ENCODE assay signal across 8 cellular contexts in the genomic region with DNA sequence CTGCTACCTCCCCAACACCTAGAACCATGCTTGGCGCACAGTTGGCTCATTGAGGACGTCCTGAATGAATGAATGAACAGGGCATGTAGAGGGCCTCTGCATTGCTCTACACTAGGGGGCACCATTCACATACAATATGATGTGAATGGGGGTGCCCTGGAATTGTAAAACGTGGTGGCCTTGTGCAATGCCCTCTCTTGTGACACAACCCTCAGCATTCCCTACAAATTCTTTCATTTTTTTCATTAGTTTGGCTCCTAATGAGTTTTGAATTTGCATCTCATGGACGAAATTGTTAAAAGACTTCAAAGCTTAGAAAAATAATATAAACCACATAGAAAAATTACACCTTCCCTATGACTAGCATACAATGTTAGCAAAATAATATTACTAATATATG. TPM values are rescaled to one million over a fixed set of nuclear protein-coding genes. Genes with fewer than 3 reads are reported as not detected.
DNase-seq lines count a peak whose midpoint lies in the region; ATAC-seq and TF ChIP-seq lines count a peak whose summit lies in the region.

No MANE protein-coding gene starts in this region.

- TF ChIP-seq CTCF in AG04450 (IDR thresholded peaks at IDR 0.05; ENCODE audit: low read depth, low read length), result peak; percentile 54
- peak; percentile 62 for TF ChIP-seq CTCF in GM12873 (IDR thresholded peaks at IDR 0.05; ENCODE audit: insufficient read depth, low read depth, low read length, missing control alignments)
- TF ChIP-seq CTCF in Panc1 (IDR thresholded peaks at IDR 0.05), result peak; percentile 57
- peak; percentile 77 for TF ChIP-seq CTCF in fibroblast of pulmonary artery (IDR thresholded peaks at IDR 0.05; ENCODE audit: low read length, missing control alignments)
- TF ChIP-seq CTCF in stomach (IDR thresholded peaks at IDR 0.05), result peak in 5 of 7 experiments; percentile 14 to 34 (median 29)

- CTCF ChIA-PET in AG04450 (lab: Charles Lee), result interaction anchor here (0.6 to 2.1 kb wide), 13 partner anchors 12 to 650 kb away, joined by 3 to 10 read pairs (median 4); no protein-coding TSS in a partner anchor
- CTCF ChIA-PET in Panc1 (lab: Charles Lee), result no interaction called here

- no peak for TF ChIP-seq POLR2A in stomach (IDR thresholded peaks at IDR 0.05)

- no peak overlapping the region for H3K27ac ChIP-seq in AG04450 (ENCODE audit: low read depth, low read length)
- no peak overlapping the region for H3K27ac ChIP-seq in Panc1 (ENCODE audit: low read length)
- H3K27ac ChIP-seq in stomach, result no peak overlapping the region

- in situ Hi-C loops in Panc1 (cut with HindIII; ENCODE audit: low pct_unique_long_range_greater_than_20kb, low sequenced_read_pairs), result no loop called here

- BruUV-seq in Panc1 (replicated peaks; lab: Mats Ljungman, UMichigan), result no TSS peak

- WGBS in stomach, 5 donors, result 46 to 57% (median 47%) methylated on average over 4 of the region's 4 CpGs

- DNase-seq in AG04450 (ENCODE audit: low read depth, low spot score), result no peak
- DNase-seq in Panc1 (ENCODE audit: low read depth, low spot score), result no peak
- DNase-seq in fibroblast of pulmonary artery (ENCODE audit: low read depth), result peak; percentile 87
- peak; percentile 41 for DNase-seq in stomach
- DNase-seq in GM19238 (ENCODE audit: insufficient read length, low spot score), result no peak
- no peak for DNase-seq in NCI-H2029 (lab: John Stamatoyannopoulos, UW)

- no peak overlapping the region for H3K4me3 ChIP-seq in AG04450 (ENCODE audit: low read depth, low read length)
- no peak overlapping the region for H3K4me3 ChIP-seq in Panc1 (ENCODE audit: low read depth in 2 of 2, low read length in 2 of 2)
- no peak overlapping the region for H3K4me3 ChIP-seq in fibroblast of pulmonary artery (replicated peaks; ENCODE audit: low read depth, low read length)
- H3K4me3 ChIP-seq in stomach, result no peak overlapping the region

- POLR2A ChIA-PET in AG04450 (lab: Yijun Ruan, JAX) (no interaction called here), Panc1 (lab: Charles Lee) (no interaction called here)

- peak; percentile 73 for ATAC-seq in HG03159 (IDR thresholded peaks at IDR 0.05; ENCODE audit: unreplicated experiment)
- no peak for ATAC-seq in Panc1

- no peaks in the 10 kb centered on the region for H3K36me3 ChIP-seq in Panc1 (ENCODE audit: control insufficient read depth, insufficient read depth, low read length)
- no peaks in the 10 kb centered on the region for H3K36me3 ChIP-seq in stomach

- H3K9me3 ChIP-seq in AG04450 (ENCODE audit: control insufficient read depth, insufficient read depth, low read length) (no peaks in the 10 kb centered on the region), Panc1 (ENCODE audit: control insufficient read depth, insufficient read depth, low read depth, low read length) (no peaks in the 10 kb centered on the region), stomach (no peaks in the 10 kb centered on the region)

- intact Hi-C loops in Panc1 (cut with micrococcal nuclease; ENCODE audit: unreplicated experiment), result loop anchor here (2.0 kb wide), 1 partner anchor 637 kb away; no protein-coding TSS in a partner anchor
- intact Hi-C loops in stomach (cut with DNase I; ENCODE audit: low total_unique reads), result no loop called here

- H3K4me1 ChIP-seq in Panc1 (ENCODE audit: control insufficient read depth, insufficient read depth, low read length), result no peaks in the 10 kb centered on the region
- H3K4me1 ChIP-seq in stomach, result peaks cover 0 to 19% (median 9%) of the 10 kb centered on the region in 4 donors

- H3K27me3 ChIP-seq in AG04450 (ENCODE audit: control insufficient read depth, insufficient read depth, low read length) (no peaks in the 10 kb centered on the region), Panc1 (ENCODE audit: control insufficient read depth, insufficient read depth, low read length) (no peaks in the 10 kb centered on the region), stomach (no peaks in the 10 kb centered on the region)

- TF ChIP-seq EP300 in stomach (IDR thresholded peaks at IDR 0.05), result no peak

RNA-seq across cellular contexts. Expression of gene DIO2, which starts 2.3 kb away (rescaled TPM):
- polyA plus RNA-seq in AG04450 (2011; rRNA removed) (23.5 and 28.9 TPM in 2 replicates), stomach (10 to 100 TPM; 18.6 to 21.7 (median 20.7) TPM)
- 60.5 and 72.4 TPM in 2 replicates for polyA minus RNA-seq in AG04450 (2011; rRNA and poly(A)+ RNA removed)
- total RNA-seq in Panc1 (2021; ENCODE audit: unreplicated experiment) (0.05 TPM), stomach (10 to 100 TPM in 3 of 5 donors, 1 to 10 TPM in 2; 1.2 to 26.6 (median 10.4) TPM)
- 0.10 TPM for polyA plus RNA-seq in Panc1 (2012; ENCODE audit: insufficient read length)

Comparison
In these comparisons a context has a peak if more than half of its experiments do, and no peak if none do; other contexts are left out.
1. DNase-seq: peak in fibroblast of pulmonary artery (single experiment) and stomach (single experiment); none in AG04450 (single experiment), Panc1 (single experiment), GM19238 (single experiment) and NCI-H2029 (single experiment).
2. Peak in every context shown above with its lines, with median percentiles within 50 percentile points of each other: CTCF ChIP-seq.